5 cellular contexts compared by ENCODE assay signal in the genomic region with DNA sequence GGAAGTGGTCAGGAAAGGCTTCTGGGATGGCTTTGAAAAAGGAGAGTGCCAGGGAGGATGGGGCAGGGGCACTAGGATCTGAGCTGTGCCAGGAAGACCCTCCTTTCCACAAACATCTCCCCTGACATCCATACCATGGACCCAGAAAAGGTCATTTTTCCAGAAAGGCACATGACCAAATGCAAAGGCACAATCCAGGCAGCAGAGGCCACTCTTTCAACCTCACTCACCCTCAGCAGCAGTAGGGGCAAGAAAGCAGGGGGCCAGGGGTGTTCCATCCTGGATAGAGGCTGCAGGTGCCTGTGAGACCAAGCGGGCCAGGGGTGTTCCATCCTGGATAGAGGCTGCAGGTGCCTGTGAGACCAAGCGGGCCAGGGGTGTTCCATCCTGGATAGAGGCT. TPM values are rescaled to one million over a fixed set of nuclear protein-coding genes. Genes with fewer than 3 reads are reported as not detected.
"Had no signal": no experiment of that assay in that cellular context is flagged by ENCODE, and none has a peak within 500 bp of the region (broad histone marks: within the 10 kb centered on the region; RNA-seq: fewer than 3 reads in every experiment).

No MANE protein-coding gene starts in this region.

RNA-seq across cellular contexts. Expression of gene ADRA1D, which starts 24.8 kb away (rescaled TPM):
- total RNA-seq: activated CD4-positive, alpha-beta memory T cell treated with anti-CD3 and anti-CD28 coated beads for 36 hours; activated naive CD4-positive, alpha-beta T cell treated with anti-CD3 and anti-CD28 coated beads, Interleukin-2, amount 50 U/mL, for 72 hours; activated T-cell treated with anti-CD3 and anti-CD28 coated beads, Interleukin-2, amount 50 U/mL, for 4 hours; right atrium auricular region had no signal
- polyA plus RNA-seq: immature natural killer cell had no signal
